Comparison of ENCODE assay signal across 1 cellular context in genomic region chr14:54837508-54838149, GRCh38.
TF ChIP-seq lines count a peak whose summit lies in the region.

No MANE protein-coding gene starts in this region.

TF ChIP-seq in HepG2, 621 proteins besides CTCF, POLR2A, EP300 and RAD21 (continued from another document):
- TF ChIP-seq, protein P1, sequence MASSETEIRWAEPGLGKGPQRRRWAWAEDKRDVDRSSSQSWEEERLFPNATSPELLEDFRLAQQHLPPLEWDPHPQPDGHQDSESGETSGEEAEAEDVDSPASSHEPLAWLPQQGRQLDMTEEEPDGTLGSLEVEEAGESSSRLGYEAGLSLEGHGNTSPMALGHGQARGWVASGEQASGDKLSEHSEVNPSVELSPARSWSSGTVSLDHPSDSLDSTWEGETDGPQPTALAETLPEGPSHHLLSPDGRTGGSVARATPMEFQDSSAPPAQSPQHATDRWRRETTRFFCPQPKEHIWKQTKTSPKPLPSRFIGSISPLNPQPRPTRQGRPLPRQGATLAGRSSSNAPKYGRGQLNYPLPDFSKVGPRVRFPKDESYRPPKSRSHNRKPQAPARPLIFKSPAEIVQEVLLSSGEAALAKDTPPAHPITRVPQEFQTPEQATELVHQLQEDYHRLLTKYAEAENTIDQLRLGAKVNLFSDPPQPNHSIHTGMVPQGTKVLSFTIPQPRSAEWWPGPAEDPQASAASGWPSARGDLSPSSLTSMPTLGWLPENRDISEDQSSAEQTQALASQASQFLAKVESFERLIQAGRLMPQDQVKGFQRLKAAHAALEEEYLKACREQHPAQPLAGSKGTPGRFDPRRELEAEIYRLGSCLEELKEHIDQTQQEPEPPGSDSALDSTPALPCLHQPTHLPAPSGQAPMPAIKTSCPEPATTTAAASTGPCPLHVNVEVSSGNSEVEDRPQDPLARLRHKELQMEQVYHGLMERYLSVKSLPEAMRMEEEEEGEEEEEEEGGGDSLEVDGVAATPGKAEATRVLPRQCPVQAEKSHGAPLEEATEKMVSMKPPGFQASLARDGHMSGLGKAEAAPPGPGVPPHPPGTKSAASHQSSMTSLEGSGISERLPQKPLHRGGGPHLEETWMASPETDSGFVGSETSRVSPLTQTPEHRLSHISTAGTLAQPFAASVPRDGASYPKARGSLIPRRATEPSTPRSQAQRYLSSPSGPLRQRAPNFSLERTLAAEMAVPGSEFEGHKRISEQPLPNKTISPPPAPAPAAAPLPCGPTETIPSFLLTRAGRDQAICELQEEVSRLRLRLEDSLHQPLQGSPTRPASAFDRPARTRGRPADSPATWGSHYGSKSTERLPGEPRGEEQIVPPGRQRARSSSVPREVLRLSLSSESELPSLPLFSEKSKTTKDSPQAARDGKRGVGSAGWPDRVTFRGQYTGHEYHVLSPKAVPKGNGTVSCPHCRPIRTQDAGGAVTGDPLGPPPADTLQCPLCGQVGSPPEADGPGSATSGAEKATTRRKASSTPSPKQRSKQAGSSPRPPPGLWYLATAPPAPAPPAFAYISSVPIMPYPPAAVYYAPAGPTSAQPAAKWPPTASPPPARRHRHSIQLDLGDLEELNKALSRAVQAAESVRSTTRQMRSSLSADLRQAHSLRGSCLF (CRISPR knock-in tag; IDR thresholded peaks at IDR 0.05; ENCODE audit: borderline replicate concordance): no peak
- TF ChIP-seq GZF1 (CRISPR knock-in tag; IDR thresholded peaks at IDR 0.05): no peak
- TF ChIP-seq ONECUT2 (CRISPR knock-in tag; IDR thresholded peaks at IDR 0.05): no peak; the same call in 1 of the 2 replicates
- 0 out of 2 replicates have a peak, but pooled peaks have one; percentile 39 for TF ChIP-seq HHEX (CRISPR knock-in tag; IDR thresholded peaks at IDR 0.05)
- no peak for TF ChIP-seq ETS1 (CRISPR knock-in tag; IDR thresholded peaks at IDR 0.05)
- peak; percentile 74 for TF ChIP-seq ZBTB34 (CRISPR knock-in tag; IDR thresholded peaks at IDR 0.05)
- peak; percentile 23; the same call in 1 of the 2 replicates for TF ChIP-seq FOXK2 (IDR thresholded peaks at IDR 0.05)
- TF ChIP-seq NFYB (CRISPR knock-in tag; IDR thresholded peaks at IDR 0.05): no peak
- TF ChIP-seq ZNF30 (CRISPR knock-in tag; IDR thresholded peaks at IDR 0.05): no peak
- TF ChIP-seq EHMT2 (IDR thresholded peaks at IDR 0.05; ENCODE audit: borderline replicate concordance, low read depth, low read length): 0 out of 2 replicates have a peak, but pooled peaks have one; percentile 54
- TF ChIP-seq ZFP36L1 (CRISPR knock-in tag; IDR thresholded peaks at IDR 0.05): peak; percentile 50; the same call in 1 of the 2 replicates
- TF ChIP-seq PAXIP1 (CRISPR knock-in tag; conservative IDR thresholded peaks at IDR 0.05): peak; percentile 99
- TF ChIP-seq ATF6 (CRISPR knock-in tag; conservative IDR thresholded peaks at IDR 0.05): no peak
- TF ChIP-seq, protein P2, sequence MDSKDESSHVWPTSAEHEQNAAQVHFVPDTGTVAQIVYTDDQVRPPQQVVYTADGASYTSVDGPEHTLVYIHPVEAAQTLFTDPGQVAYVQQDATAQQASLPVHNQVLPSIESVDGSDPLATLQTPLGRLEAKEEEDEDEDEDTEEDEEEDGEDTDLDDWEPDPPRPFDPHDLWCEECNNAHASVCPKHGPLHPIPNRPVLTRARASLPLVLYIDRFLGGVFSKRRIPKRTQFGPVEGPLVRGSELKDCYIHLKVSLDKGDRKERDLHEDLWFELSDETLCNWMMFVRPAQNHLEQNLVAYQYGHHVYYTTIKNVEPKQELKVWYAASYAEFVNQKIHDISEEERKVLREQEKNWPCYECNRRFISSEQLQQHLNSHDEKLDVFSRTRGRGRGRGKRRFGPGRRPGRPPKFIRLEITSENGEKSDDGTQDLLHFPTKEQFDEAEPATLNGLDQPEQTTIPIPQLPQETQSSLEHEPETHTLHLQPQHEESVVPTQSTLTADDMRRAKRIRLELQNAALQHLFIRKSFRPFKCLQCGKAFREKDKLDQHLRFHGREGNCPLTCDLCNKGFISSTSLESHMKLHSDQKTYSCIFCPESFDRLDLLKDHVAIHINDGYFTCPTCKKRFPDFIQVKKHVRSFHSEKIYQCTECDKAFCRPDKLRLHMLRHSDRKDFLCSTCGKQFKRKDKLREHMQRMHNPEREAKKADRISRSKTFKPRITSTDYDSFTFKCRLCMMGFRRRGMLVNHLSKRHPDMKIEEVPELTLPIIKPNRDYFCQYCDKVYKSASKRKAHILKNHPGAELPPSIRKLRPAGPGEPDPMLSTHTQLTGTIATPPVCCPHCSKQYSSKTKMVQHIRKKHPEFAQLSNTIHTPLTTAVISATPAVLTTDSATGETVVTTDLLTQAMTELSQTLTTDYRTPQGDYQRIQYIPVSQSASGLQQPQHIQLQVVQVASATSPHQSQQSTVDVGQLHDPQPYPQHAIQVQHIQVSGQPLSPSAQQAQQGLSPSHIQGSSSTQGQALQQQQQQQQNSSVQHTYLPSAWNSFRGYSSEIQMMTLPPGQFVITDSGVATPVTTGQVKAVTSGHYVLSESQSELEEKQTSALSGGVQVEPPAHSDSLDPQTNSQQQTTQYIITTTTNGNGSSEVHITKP (CRISPR knock-in tag; IDR thresholded peaks at IDR 0.05; ENCODE audit: low read depth): no peak
- no peak for TF ChIP-seq ZBTB38 (CRISPR knock-in tag; IDR thresholded peaks at IDR 0.05)
- TF ChIP-seq ZBTB7B (CRISPR knock-in tag; IDR thresholded peaks at IDR 0.05): peak; percentile 95
- TF ChIP-seq ZNF546 (CRISPR knock-in tag; conservative IDR thresholded peaks at IDR 0.05): no peak
- TF ChIP-seq ZNF280D (CRISPR knock-in tag; IDR thresholded peaks at IDR 0.05): peak; percentile 73
- peak; percentile 78 for TF ChIP-seq BCL6 (CRISPR knock-in tag; IDR thresholded peaks at IDR 0.05)
- peak; percentile 92 for TF ChIP-seq PHF21A (CRISPR knock-in tag; IDR thresholded peaks at IDR 0.05)
- TF ChIP-seq CBX5 (CRISPR knock-in tag; IDR thresholded peaks at IDR 0.05; ENCODE audit: borderline replicate concordance): no peak
- TF ChIP-seq, protein P3, sequence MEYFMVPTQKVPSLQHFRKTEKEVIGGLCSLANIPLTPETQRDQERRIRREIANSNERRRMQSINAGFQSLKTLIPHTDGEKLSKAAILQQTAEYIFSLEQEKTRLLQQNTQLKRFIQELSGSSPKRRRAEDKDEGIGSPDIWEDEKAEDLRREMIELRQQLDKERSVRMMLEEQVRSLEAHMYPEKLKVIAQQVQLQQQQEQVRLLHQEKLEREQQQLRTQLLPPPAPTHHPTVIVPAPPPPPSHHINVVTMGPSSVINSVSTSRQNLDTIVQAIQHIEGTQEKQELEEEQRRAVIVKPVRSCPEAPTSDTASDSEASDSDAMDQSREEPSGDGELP (IDR thresholded peaks at IDR 0.05; ENCODE audit: borderline replicate concordance, low read depth): 0 out of 2 replicates have a peak, but pooled peaks have one; percentile 56
- TF ChIP-seq MED1 (CRISPR knock-in tag; IDR thresholded peaks at IDR 0.05): peak; percentile 88
- peak; percentile 90; the same call in 1 of the 2 replicates for TF ChIP-seq RXRA (CRISPR knock-in tag; IDR thresholded peaks at IDR 0.05)
- peak; percentile 79 for TF ChIP-seq DPF2 (CRISPR knock-in tag; IDR thresholded peaks at IDR 0.05; ENCODE audit: borderline replicate concordance, low read depth)
- TF ChIP-seq BRD4 (CRISPR knock-in tag; IDR thresholded peaks at IDR 0.05): no peak
- TF ChIP-seq PITX1 (CRISPR knock-in tag; IDR thresholded peaks at IDR 0.05): peak; percentile 93
- no peak for TF ChIP-seq U2AF2 (IDR thresholded peaks at IDR 0.05; ENCODE audit: low read depth, low read length)
- peak; percentile 30; the same call in 1 of the 2 replicates for TF ChIP-seq ZNF556 (CRISPR knock-in tag; IDR thresholded peaks at IDR 0.05; ENCODE audit: borderline replicate concordance)
